In the genomic region with DNA sequence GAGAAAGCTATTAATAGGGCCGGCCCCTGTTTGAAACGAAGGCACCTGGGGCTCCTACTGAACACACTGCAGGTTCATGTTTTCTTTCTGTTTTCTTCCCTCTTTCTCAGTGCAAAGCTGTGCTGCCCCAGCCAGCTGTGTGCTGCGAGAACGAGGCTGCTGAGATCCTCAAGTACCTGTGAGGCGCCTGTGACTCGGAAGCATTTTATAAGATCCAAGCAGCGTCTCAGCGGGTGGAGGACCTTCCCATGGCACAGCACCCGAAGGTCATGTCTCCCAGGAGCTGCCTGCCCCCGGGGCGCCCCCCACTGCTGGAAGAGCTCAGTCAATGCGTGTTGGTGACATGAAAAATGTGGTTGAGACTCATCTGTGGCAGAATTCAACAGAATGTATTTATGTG, we compare ENCODE assay signal across 1 cellular context.
TF ChIP-seq lines count a peak whose summit lies in the region.

No MANE protein-coding gene starts in this region.

TF ChIP-seq in WTC11, 78 proteins besides CTCF, POLR2A, EP300 and RAD21 (continued from another document):
- TF ChIP-seq, protein P1, sequence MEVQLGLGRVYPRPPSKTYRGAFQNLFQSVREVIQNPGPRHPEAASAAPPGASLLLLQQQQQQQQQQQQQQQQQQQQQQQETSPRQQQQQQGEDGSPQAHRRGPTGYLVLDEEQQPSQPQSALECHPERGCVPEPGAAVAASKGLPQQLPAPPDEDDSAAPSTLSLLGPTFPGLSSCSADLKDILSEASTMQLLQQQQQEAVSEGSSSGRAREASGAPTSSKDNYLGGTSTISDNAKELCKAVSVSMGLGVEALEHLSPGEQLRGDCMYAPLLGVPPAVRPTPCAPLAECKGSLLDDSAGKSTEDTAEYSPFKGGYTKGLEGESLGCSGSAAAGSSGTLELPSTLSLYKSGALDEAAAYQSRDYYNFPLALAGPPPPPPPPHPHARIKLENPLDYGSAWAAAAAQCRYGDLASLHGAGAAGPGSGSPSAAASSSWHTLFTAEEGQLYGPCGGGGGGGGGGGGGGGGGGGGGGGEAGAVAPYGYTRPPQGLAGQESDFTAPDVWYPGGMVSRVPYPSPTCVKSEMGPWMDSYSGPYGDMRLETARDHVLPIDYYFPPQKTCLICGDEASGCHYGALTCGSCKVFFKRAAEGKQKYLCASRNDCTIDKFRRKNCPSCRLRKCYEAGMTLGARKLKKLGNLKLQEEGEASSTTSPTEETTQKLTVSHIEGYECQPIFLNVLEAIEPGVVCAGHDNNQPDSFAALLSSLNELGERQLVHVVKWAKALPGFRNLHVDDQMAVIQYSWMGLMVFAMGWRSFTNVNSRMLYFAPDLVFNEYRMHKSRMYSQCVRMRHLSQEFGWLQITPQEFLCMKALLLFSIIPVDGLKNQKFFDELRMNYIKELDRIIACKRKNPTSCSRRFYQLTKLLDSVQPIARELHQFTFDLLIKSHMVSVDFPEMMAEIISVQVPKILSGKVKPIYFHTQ (CRISPR knock-in tag; IDR thresholded peaks at IDR 0.05) = no peak
